ENCODE assay signal across 25 cellular contexts in genomic region chr15:92118162-92118935, GRCh38.
DNase-seq lines count a peak whose midpoint lies in the region; ATAC-seq and TF ChIP-seq lines count a peak whose summit lies in the region.
"Had no signal": no experiment of that assay in that cellular context is flagged by ENCODE, and none has a peak within 500 bp of the region (broad histone marks: within the 10 kb centered on the region; RNA-seq: fewer than 3 reads in every experiment).

No MANE protein-coding gene starts in this region.

- H3K27me3 Mint-ChIP-seq in activated naive CD4-positive, alpha-beta T cell treated with anti-CD3 and anti-CD28 coated beads, Interleukin-2, amount 10 ng/mL, durations not matched to agents 7 days and 5 days, result no peaks in the 10 kb centered on the region
- H3K27me3 Mint-ChIP-seq: natural killer cell treated with Interleukin-12 subunit alpha and Interleukin-12 subunit beta and Interleukin-15 and Interleukin-18, amount 100 ng/mL, for 72 hours had no signal

- H3K9me3 Mint-ChIP-seq in activated naive CD4-positive, alpha-beta T cell treated with anti-CD3 and anti-CD28 coated beads, Interleukin-2, amount 10 ng/mL, durations not matched to agents 7 days and 5 days, result no peaks in the 10 kb centered on the region
- H3K9me3 Mint-ChIP-seq: activated naive CD4-positive, alpha-beta T cell treated with anti-CD3 and anti-CD28 coated beads for 36 hours had no signal

- DNase-seq in NCI-H82 (lab: John Stamatoyannopoulos, UW) (peak; percentile 51), NCI-H82 treated with DMSO at 0.1 percent for 48 hours (lab: John Stamatoyannopoulos, UW; ENCODE audit: unreplicated experiment) (no peak), RWPE1 (ENCODE audit: low spot score) (peak; percentile 22), fibroblast of peridontal ligament (ENCODE audit: extremely low read depth) (peak; percentile 66), sciatic nerve (ENCODE audit: low spot score) (peak; percentile 5), GM13976 (ENCODE audit: low spot score) (no peak)
- no peak for DNase-seq in activated naive CD4-positive, alpha-beta T cell treated with anti-CD3 and anti-CD28 coated beads, Interleukin-2, amount 10 ng/mL, durations not matched to agents 7 days and 5 days
- DNase-seq: 8988T; activated CD4-positive, alpha-beta T cell treated with anti-CD3 and anti-CD28 coated beads, Interleukin-2, amount 50 U/mL, for 1 hour; activated naive CD4-positive, alpha-beta T cell treated with anti-CD3 and anti-CD28 coated beads for 36 hours; body of pancreas; DMS153; immature natural killer cell; NCI-H1417 treated with DMSO at 0.1 percent for 48 hours; NCI-H2227 treated with DMSO at 0.1 percent for 48 hours; psoas muscle; stimulated activated naive CD4-positive, alpha-beta T cell treated with Interleukin-2 at 50 U/mL for 16 hours; T-helper 9 cell; upper lobe of left lung had no signal

- in situ Hi-C loops in GM13976 (cut with MboI; ENCODE audit: low sequenced_read_pairs, unreplicated experiment), result loop anchor here (25.0 kb wide), 1 partner anchor 169 kb away; no protein-coding TSS in a partner anchor

- no peaks in the 10 kb centered on the region for H3K4me1 Mint-ChIP-seq in activated naive CD4-positive, alpha-beta T cell treated with anti-CD3 and anti-CD28 coated beads, Interleukin-2, amount 10 ng/mL, durations not matched to agents 7 days and 5 days
- H3K4me1 Mint-ChIP-seq: memory B cell had no signal

- CTCF ChIA-PET in RWPE1 (lab: Yijun Ruan, JAX), result no interaction called here
- CTCF ChIA-PET in activated naive CD4-positive, alpha-beta T cell treated with anti-CD3 and anti-CD28 coated beads, Interleukin-2, amount 10 ng/mL, durations not matched to agents 7 days and 5 days (lab: Charles Lee), result no interaction called here

- ATAC-seq in sciatic nerve, result no peak
- no peak for ATAC-seq in GM18517 (IDR thresholded peaks at IDR 0.05; ENCODE audit: unreplicated experiment)
- ATAC-seq: natural killer cell treated with Interleukin-12 subunit alpha and Interleukin-12 subunit beta and Interleukin-15 and Interleukin-18, amount 100 ng/mL, for 72 hours had no signal

- peaks cover 30% of the 10 kb centered on the region for H3K36me3 Mint-ChIP-seq in activated naive CD4-positive, alpha-beta T cell treated with anti-CD3 and anti-CD28 coated beads, Interleukin-2, amount 10 ng/mL, durations not matched to agents 7 days and 5 days
- H3K36me3 Mint-ChIP-seq: memory B cell had no signal

- TF ChIP-seq CTCF in RWPE1 (conservative IDR thresholded peaks at IDR 0.05; ENCODE audit: low read depth) (no peak), GM13976 (IDR thresholded peaks at IDR 0.05; ENCODE audit: borderline replicate concordance, control extremely low read depth, extremely low read depth, insufficient read depth, missing control alignments) (no peak)

- H3K27ac Mint-ChIP-seq in activated naive CD4-positive, alpha-beta T cell treated with anti-CD3 and anti-CD28 coated beads, Interleukin-2, amount 10 ng/mL, durations not matched to agents 7 days and 5 days, result no peak overlapping the region
- H3K27ac Mint-ChIP-seq: activated naive CD4-positive, alpha-beta T cell treated with anti-CD3 and anti-CD28 coated beads for 36 hours; immature natural killer cell; memory B cell; natural killer cell treated with Interleukin-12 subunit alpha and Interleukin-12 subunit beta and Interleukin-15 and Interleukin-18, amount 100 ng/mL, for 72 hours had no signal

- no peak overlapping the region for H3K4me3 Mint-ChIP-seq in activated naive CD4-positive, alpha-beta T cell treated with anti-CD3 and anti-CD28 coated beads, Interleukin-2, amount 10 ng/mL, durations not matched to agents 7 days and 5 days
- H3K4me3 Mint-ChIP-seq: activated naive CD4-positive, alpha-beta T cell treated with anti-CD3 and anti-CD28 coated beads for 36 hours; immature natural killer cell; memory B cell; natural killer cell treated with Interleukin-12 subunit alpha and Interleukin-12 subunit beta and Interleukin-15 and Interleukin-18, amount 100 ng/mL, for 72 hours had no signal

- H3K27ac ChIP-seq in RWPE1, result no peak overlapping the region
- H3K27ac ChIP-seq: body of pancreas, C4-2B, KMS-11, psoas muscle, SJCRH30, upper lobe of left lung had no signal

- POLR2A ChIA-PET in RWPE1 (lab: Yijun Ruan, JAX; ENCODE audit: low non-redundant PET), result no interaction called here

- intact Hi-C loops in sciatic nerve (cut with DNase I), result no loop called here

Comparison
In these comparisons a context has a peak if more than half of its experiments do, and no peak if none do; other contexts are left out.
1. DNase-seq: peak in NCI-H82 (single experiment), RWPE1 (single experiment), fibroblast of peridontal ligament (single experiment) and sciatic nerve (single experiment); none in NCI-H82 treated with DMSO at 0.1 percent for 48 hours (single experiment), activated naive CD4-positive, alpha-beta T cell treated with anti-CD3 and anti-CD28 coated beads, Interleukin-2, amount 10 ng/mL, durations not matched to agents 7 days and 5 days (single experiment) and GM13976 (single experiment).